Comparison of ENCODE assay signal across 34 cellular contexts in the genomic region with DNA sequence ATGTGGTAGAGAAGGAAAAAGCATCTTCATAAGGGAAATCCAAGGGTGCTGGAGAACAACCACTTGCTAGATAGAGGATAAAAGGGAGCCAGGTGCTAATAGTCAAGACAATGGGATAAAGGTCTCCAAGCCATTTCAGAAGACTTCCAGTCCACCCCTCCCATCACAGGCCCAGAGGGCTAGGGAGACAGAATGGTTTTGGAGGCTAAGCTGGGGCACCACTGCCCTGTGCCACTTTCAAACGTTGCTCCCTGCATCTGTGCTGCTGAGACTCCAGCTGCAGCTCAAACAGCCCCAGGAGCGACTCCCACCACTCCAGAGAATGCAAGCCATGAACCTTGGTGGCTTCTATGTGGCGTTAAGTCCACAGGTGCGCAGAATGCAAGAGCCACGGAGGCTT.
"Had no signal": no experiment of that assay in that cellular context is flagged by ENCODE, and none has a peak within 500 bp of the region (broad histone marks: within the 10 kb centered on the region; RNA-seq: fewer than 3 reads in every experiment).

No MANE protein-coding gene starts in this region.

- DNase-seq: Karpas-422, Kasumi-1, KG1, MG63, MM.1S, MV-4-11, NCI-H1048, NCI-H1092, NCI-H1092 treated with DMSO at 0.1 percent for 48 hours, NCI-H1105, NCI-H1105 treated with DMSO at 0.1 percent for 48 hours, NCI-H1417, NCI-H1417 treated with DMSO at 0.1 percent for 48 hours, NCI-H1436, NCI-H1436 treated with DMSO at 0.1 percent for 48 hours, NCI-H146, NCI-H1694, NCI-H1694 treated with DMSO at 0.1 percent for 48 hours, NCI-H187, NCI-H187 treated with DMSO at 0.1 percent for 48 hours, NCI-H1930, NCI-H2029, NCI-H2029 treated with DMSO at 0.1 percent for 48 hours, NCI-H2081, NCI-H2081 treated with DMSO at 0.1 percent for 48 hours, NCI-H2107, NCI-H2171, NCI-H2171 treated with DMSO at 0.1 percent for 48 hours, NCI-H2227 treated with DMSO at 0.1 percent for 48 hours, NCI-H226, NCI-H345, NCI-H446, NCI-H446 treated with DMSO at 0.1 percent for 48 hours had no signal

- H3K9me3 ChIP-seq: MG63 had no signal

- H3K36me3 ChIP-seq: MG63 had no signal

- H3K4me3 ChIP-seq: MG63 had no signal

- H3K27ac ChIP-seq: KMS-11 had no signal
